Comparison of ENCODE assay signal across 1 cellular context in genomic region chr6:33621396-33622388, GRCh38.
A peak's percentile ranks its signal among the peaks of the same experiment; 100 is the strongest.
TF ChIP-seq lines count a peak whose summit lies in the region.

No MANE protein-coding gene starts in this region.

TF ChIP-seq in HEK293, 187 proteins besides CTCF, POLR2A, EP300 and RAD21 (continued from another document and continues in another):
- TF ChIP-seq PRDM4 (tag by site-specific recombination; IDR thresholded peaks at IDR 0.05) (no peak), GLIS2 (tag by site-specific recombination; IDR thresholded peaks at IDR 0.05) (peak; percentile 95), PBX3 (CRISPR knock-in tag; IDR thresholded peaks at IDR 0.05) (0 out of 2 replicates have a peak, but pooled peaks have one; percentile 37), ZBTB8A (tag by site-specific recombination; IDR thresholded peaks at IDR 0.05) (peak; percentile 81; the same call in 1 of the 2 replicates), ZNF585B (tag by site-specific recombination; IDR thresholded peaks at IDR 0.05) (no peak), SETDB1 (IDR thresholded peaks at IDR 0.05; ENCODE audit: insufficient read length, low read length) (no peak), ZBTB10 (tag by site-specific recombination; IDR thresholded peaks at IDR 0.05) (peak; percentile 89), KLF7 (tag by site-specific recombination; IDR thresholded peaks at IDR 0.05; ENCODE audit: borderline replicate concordance) (peak; percentile 8; the same call in 1 of the 2 replicates), ZNF837 (tag by site-specific recombination; IDR thresholded peaks at IDR 0.05) (no peak), ZNF350 (tag by site-specific recombination; IDR thresholded peaks at IDR 0.05) (no peak), ZNF280C (tag by site-specific recombination; IDR thresholded peaks at IDR 0.05) (no peak), ZBTB48 (tag by site-specific recombination; IDR thresholded peaks at IDR 0.05) (no peak), ZNF747 (tag by site-specific recombination; IDR thresholded peaks at IDR 0.05) (no peak), ZBTB20 (tag by site-specific recombination; IDR thresholded peaks at IDR 0.05) (peak; percentile 73; the same call in 1 of the 2 replicates), ZNF132 (tag by site-specific recombination; IDR thresholded peaks at IDR 0.05; ENCODE audit: borderline replicate concordance) (no peak), ZNF768 (tag by site-specific recombination; IDR thresholded peaks at IDR 0.05) (no peak), SP3 (tag by site-specific recombination; IDR thresholded peaks at IDR 0.05) (peak; percentile 97), ZNF600 (tag by site-specific recombination; IDR thresholded peaks at IDR 0.05) (peak; percentile 72; the same call in 1 of the 2 replicates), ZNF221 (tag by site-specific recombination; IDR thresholded peaks at IDR 0.05; ENCODE audit: borderline replicate concordance) (no peak), ZBTB1 (tag by site-specific recombination; IDR thresholded peaks at IDR 0.05) (no peak), ZNF24 (tag by site-specific recombination; IDR thresholded peaks at IDR 0.05) (peak; percentile 36; the same call in 1 of the 2 replicates), ZNF704 (tag by site-specific recombination; IDR thresholded peaks at IDR 0.05) (no peak), MZF1 (tag by site-specific recombination; IDR thresholded peaks at IDR 0.05; ENCODE audit: borderline replicate concordance) (no peak), WT1 (tag by site-specific recombination; IDR thresholded peaks at IDR 0.05) (peak; percentile 79; the same call in 1 of the 2 replicates), ZBTB7A (tag by site-specific recombination; IDR thresholded peaks at IDR 0.05; ENCODE audit: low read depth) (peak; percentile 46; the same call in 1 of the 2 replicates), ZSCAN5A (tag by site-specific recombination; IDR thresholded peaks at IDR 0.05) (no peak), ZNF18 (tag by site-specific recombination; IDR thresholded peaks at IDR 0.05) (no peak), HOXD13 (CRISPR knock-in tag; IDR thresholded peaks at IDR 0.05; ENCODE audit: borderline replicate concordance) (no peak), ZNF155 (tag by site-specific recombination; IDR thresholded peaks at IDR 0.05) (no peak), ZNF658 (tag by site-specific recombination; IDR thresholded peaks at IDR 0.05) (no peak), KLF10 (tag by site-specific recombination; IDR thresholded peaks at IDR 0.05) (no peak), ZSCAN4 (tag by site-specific recombination; IDR thresholded peaks at IDR 0.05) (no peak), ZNF558 (tag by site-specific recombination; IDR thresholded peaks at IDR 0.05) (no peak), GLI4 (tag by site-specific recombination; IDR thresholded peaks at IDR 0.05) (no peak), ZNF292 (tag by site-specific recombination; IDR thresholded peaks at IDR 0.05; ENCODE audit: borderline replicate concordance, low read depth) (no peak), PRDM10 (tag by site-specific recombination; IDR thresholded peaks at IDR 0.05) (peak; percentile 43), GLIS1 (tag by site-specific recombination; IDR thresholded peaks at IDR 0.05) (peak; percentile 91), ATF2 (tag by site-specific recombination; IDR thresholded peaks at IDR 0.05; ENCODE audit: low read depth) (no peak), ZNF211 (tag by site-specific recombination; IDR thresholded peaks at IDR 0.05; ENCODE audit: low read depth) (no peak), ZNF302 (tag by site-specific recombination; IDR thresholded peaks at IDR 0.05; ENCODE audit: low read depth) (no peak), RBAK (tag by site-specific recombination; IDR thresholded peaks at IDR 0.05) (no peak), ZNF423 (tag by site-specific recombination; IDR thresholded peaks at IDR 0.05) (peak; percentile 73; the same call in 1 of the 2 replicates), ZNF112 (tag by site-specific recombination; IDR thresholded peaks at IDR 0.05) (no peak), ZNF19 (tag by site-specific recombination; IDR thresholded peaks at IDR 0.05; ENCODE audit: low read depth) (no peak)
